8 cellular contexts compared by ENCODE assay signal in genomic region chr15:90352109-90352893, GRCh38. TPM values are rescaled to one million over a fixed set of nuclear protein-coding genes. Genes with fewer than 3 reads are reported as not detected.
DNase-seq lines count a peak whose midpoint lies in the region; ATAC-seq and TF ChIP-seq lines count a peak whose summit lies in the region.

Gene ZNF774, plus strand, starts transcription at chr15:90352284. Its CDS starts 2,377 bp downstream, at chr15:90354661.

- H3K27me3 ChIP-seq in dorsolateral prefrontal cortex (no peaks in the 10 kb centered on the region), right lobe of liver (no peaks in the 10 kb centered on the region)

- H3K27ac ChIP-seq in dorsolateral prefrontal cortex = peak within 1 kb of the TSS in 46 of 59 donors; percentile 5 to 91 (median 66)
- peak within 1 kb of the TSS in 1 of 3 donors; percentile 54 for H3K27ac ChIP-seq in right lobe of liver

- no peaks in the 10 kb centered on the region for H3K36me3 ChIP-seq in right lobe of liver

- DNase-seq in C1 segment of cervical spinal cord (lab: John Stamatoyannopoulos, UW) = peak; percentile 22 to 97 (median 79)
- DNase-seq in NCI-H69 (lab: John Stamatoyannopoulos, UW) = peak; percentile 93
- DNase-seq in activated CD4-positive, alpha-beta T cell treated with anti-CD3 and anti-CD28 coated beads, Interleukin-2, amount 50 U/mL, for 1 hour = peak; percentile 84
- DNase-seq in dorsolateral prefrontal cortex = peak; percentile 71 to 93 (median 90)
- peak; percentile 93 to 95 (median 93) for DNase-seq in right lobe of liver
- peak; percentile 91 for DNase-seq in stimulated activated CD4-positive, alpha-beta T cell treated with anti-CD3 and anti-CD28 coated beads, Interleukin-4, amount 100 ng/mL, for 24 hours

- peak; percentile 61 for TF ChIP-seq POLR2A in right lobe of liver (IDR thresholded peaks at IDR 0.05)

- intact Hi-C loops in dorsolateral prefrontal cortex (cut with DNase I) = loop anchor here in 1 of 2 donors (5.0 kb wide), 1 partner anchor 40 kb away; no protein-coding TSS in a partner anchor
- intact Hi-C loops in right lobe of liver (cut with DNase I) = no loop called here

- peak within 1 kb of the TSS; percentile 59 to 100 (median 90) for H3K4me3 ChIP-seq in dorsolateral prefrontal cortex
- peak within 1 kb of the TSS; percentile 73 to 97 (median 95) for H3K4me3 ChIP-seq in right lobe of liver

- WGBS in right lobe of liver (ENCODE audit: insufficient coverage, low coverage, low lambda C conversion rate, missing lambda C conversion rate) = 1% methylated on average over 12 of the region's 53 CpGs

- H3K9me3 ChIP-seq in right lobe of liver = no peaks in the 10 kb centered on the region

- TF ChIP-seq CTCF in dorsolateral prefrontal cortex (IDR thresholded peaks at IDR 0.05 in 54 of 56, conservative IDR thresholded peaks at IDR 0.05 in 2 of 56; ENCODE audit: low read depth in 1 of 56, partially characterized antibody in 56 of 56) = peak in 15 of 56 donors; percentile 8 to 46 (median 22)
- no peak for TF ChIP-seq CTCF in right lobe of liver (IDR thresholded peaks at IDR 0.05)

- ATAC-seq in GM19372 (IDR thresholded peaks at IDR 0.05; ENCODE audit: low read depth, unreplicated experiment) (peak; percentile 98), HG03521 (IDR thresholded peaks at IDR 0.05; ENCODE audit: unreplicated experiment) (peak; percentile 99), right lobe of liver (peak; percentile 99 to 100 (median 100))

- no peaks in the 10 kb centered on the region for H3K4me1 ChIP-seq in right lobe of liver

RNA-seq across cellular contexts. Expression of gene ZNF774, which starts in this region (rescaled TPM):
- total RNA-seq in dorsolateral prefrontal cortex (10 to 100 TPM; 10.6 to 38.4 (median 20.8) TPM), right lobe of liver (1 to 10 TPM; 1.2 to 2.5 (median 1.7) TPM)
